In the genomic region with DNA sequence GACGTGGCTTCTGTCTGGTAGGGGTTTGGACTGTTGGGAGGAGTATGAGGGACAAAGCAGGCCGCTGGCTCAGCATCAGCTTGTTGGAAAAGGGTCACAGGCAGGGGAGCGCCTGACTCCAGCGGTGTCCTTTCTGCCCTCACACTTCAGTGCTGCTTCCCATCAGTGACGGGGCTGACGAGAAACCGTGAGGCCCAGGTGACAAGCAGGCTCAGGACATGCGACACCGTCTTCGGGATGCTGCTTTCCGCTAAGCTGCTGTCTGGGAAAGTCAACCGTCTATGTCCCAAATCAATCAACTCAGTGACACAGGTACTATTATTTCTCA, we compare ENCODE assay signal across 18 cellular contexts.
DNase-seq lines count a peak whose midpoint lies in the region; ATAC-seq and TF ChIP-seq lines count a peak whose summit lies in the region.
"Had no signal": no experiment of that assay in that cellular context is flagged by ENCODE, and none has a peak within 500 bp of the region (broad histone marks: within the 10 kb centered on the region; RNA-seq: fewer than 3 reads in every experiment).

No MANE protein-coding gene starts in this region.

- H3K36me3 ChIP-seq in IMR-90 (ENCODE audit: control insufficient read depth, insufficient read depth, low read length): peaks cover 44% of the 10 kb centered on the region

- CTCF ChIA-PET in activated CD4-positive, alpha-beta memory T cell treated with anti-CD3 and anti-CD28 coated beads, Interleukin-2, amount 10 ng/mL, durations not matched to agents 7 days and 5 days (lab: Charles Lee): interaction anchor here (1.4 kb wide), 1 partner anchor 33 kb away, joined by 4 read pairs; no protein-coding TSS in a partner anchor
- CTCF ChIA-PET in activated CD4-positive, alpha-beta memory T cell treated with anti-CD3 and anti-CD28 coated beads for 36 hours (lab: Charles Lee): interaction anchor here (1.5 kb wide), 1 partner anchor 32 kb away, joined by 3 read pairs; no protein-coding TSS in a partner anchor
- CTCF ChIA-PET in IMR-90 (lab: Yijun Ruan, JAX): no interaction called here

- WGBS in IMR-90 (ENCODE audit: extremely low coverage in 2 of 2, insufficient read length in 1 of 2), 2 experiments: no CpG with 5 or more reads among the region's 12 CpGs

- H4K20me1 ChIP-seq in IMR-90 (ENCODE audit: insufficient read depth, low read length): no peaks in the 10 kb centered on the region

- H3K23ac ChIP-seq in IMR-90 (ENCODE audit: low read depth, low read length): no peak overlapping the region

- no peaks in the 10 kb centered on the region for H3K9me3 Mint-ChIP-seq in activated CD4-positive, alpha-beta memory T cell treated with anti-CD3 and anti-CD28 coated beads, Interleukin-2, amount 10 ng/mL, durations not matched to agents 7 days and 5 days
- no peaks in the 10 kb centered on the region for H3K9me3 Mint-ChIP-seq in activated CD4-positive, alpha-beta memory T cell treated with anti-CD3 and anti-CD28 coated beads for 36 hours
- H3K9me3 Mint-ChIP-seq in stimulated activated naive B cell treated with anti-CD40 and anti-IgM and Interleukin-4, amounts not matched to agents 10 μg/mL and 1 μg/mL and 100 μg/mL, for 72 hours: peaks cover 0 to 4% of the 10 kb centered on the region in 2 donors
- H3K9me3 Mint-ChIP-seq: HFFc6 had no signal

- H3K27me3 ChIP-seq in IMR-90 (ENCODE audit: control insufficient read depth, insufficient read depth, low read length): no peaks in the 10 kb centered on the region
- H3K27me3 ChIP-seq: MG63, SJSA1 had no signal

- H3K4ac ChIP-seq in IMR-90 (ENCODE audit: low read depth, low read length): no peak overlapping the region

- no peak overlapping the region for H3K4me2 ChIP-seq in IMR-90 (ENCODE audit: low read depth, low read length)

- no peak for TF ChIP-seq RAD21 in IMR-90 (IDR thresholded peaks at IDR 0.05; ENCODE audit: low read length)

- H4K8ac ChIP-seq in IMR-90 (ENCODE audit: low read depth in 2 of 2, low read length in 2 of 2): no peak overlapping the region

- intact Hi-C loops in activated CD4-positive, alpha-beta memory T cell treated with anti-CD3 and anti-CD28 coated beads for 36 hours (cut with micrococcal nuclease): no loop called here
- intact Hi-C loops in IMR-90 (cut with micrococcal nuclease): no loop called here

- POLR2A ChIA-PET in activated CD4-positive, alpha-beta memory T cell treated with anti-CD3 and anti-CD28 coated beads, Interleukin-2, amount 10 ng/mL, durations not matched to agents 7 days and 5 days (lab: Charles Lee): no interaction called here
- POLR2A ChIA-PET in activated CD4-positive, alpha-beta memory T cell treated with anti-CD3 and anti-CD28 coated beads for 36 hours (lab: Charles Lee): no interaction called here
- POLR2A ChIA-PET in IMR-90 (lab: Charles Lee; ENCODE audit: unreplicated experiment): no interaction called here

- peaks cover 5% of the 10 kb centered on the region for H3K4me1 ChIP-seq in IMR-90 (ENCODE audit: control insufficient read depth, insufficient read depth, low read length)
- H3K4me1 ChIP-seq: SJSA1 had no signal

- no peak overlapping the region for H4K5ac ChIP-seq in IMR-90 (ENCODE audit: low read depth, low read length)

- H2AK5ac ChIP-seq in IMR-90 (ENCODE audit: low read depth, low read length): no peak overlapping the region

- dilution Hi-C loops in IMR-90 (cut with HindIII; ENCODE audit: low sequenced_read_pairs, unreplicated experiment): no loop called here

- H2BK5ac ChIP-seq in IMR-90 (ENCODE audit: low read depth, low read length, poor library complexity, severe bottlenecking): no peak overlapping the region

- no peak overlapping the region for H4K91ac ChIP-seq in IMR-90 (ENCODE audit: insufficient read depth, low read depth, low read length)

- peaks cover 12% of the 10 kb centered on the region for H3K36me3 Mint-ChIP-seq in activated CD4-positive, alpha-beta memory T cell treated with anti-CD3 and anti-CD28 coated beads, Interleukin-2, amount 10 ng/mL, durations not matched to agents 7 days and 5 days (ENCODE audit: low read depth)
- H3K36me3 Mint-ChIP-seq in activated CD4-positive, alpha-beta memory T cell treated with anti-CD3 and anti-CD28 coated beads for 36 hours: peaks cover 8% of the 10 kb centered on the region
- peaks cover 54 to 66% of the 10 kb centered on the region in 2 donors for H3K36me3 Mint-ChIP-seq in stimulated activated naive B cell treated with anti-CD40 and anti-IgM and Interleukin-4, amounts not matched to agents 10 μg/mL and 1 μg/mL and 100 μg/mL, for 72 hours

- BruUV-seq in IMR-90 (replicated peaks; lab: Mats Ljungman, UMichigan): TSS peak; percentile 80

- no peak overlapping the region for H3K9ac ChIP-seq in IMR-90 (ENCODE audit: low read depth, low read length)

- in situ Hi-C loops in IMR-90 (cut with MboI; ENCODE audit: low sequenced_read_pairs): no loop called here

- no peak overlapping the region for H3K4me3 Mint-ChIP-seq in activated CD4-positive, alpha-beta memory T cell treated with anti-CD3 and anti-CD28 coated beads, Interleukin-2, amount 10 ng/mL, durations not matched to agents 7 days and 5 days
- H3K4me3 Mint-ChIP-seq in activated CD4-positive, alpha-beta memory T cell treated with anti-CD3 and anti-CD28 coated beads for 36 hours: no peak overlapping the region
- H3K4me3 Mint-ChIP-seq in stimulated activated naive B cell treated with anti-CD40 and anti-IgM and Interleukin-4, amounts not matched to agents 10 μg/mL and 1 μg/mL and 100 μg/mL, for 72 hours: no peak overlapping the region
- H3K4me3 Mint-ChIP-seq: HFFc6 had no signal

- H3K79me1 ChIP-seq in IMR-90 (ENCODE audit: low read depth in 1 of 2, low read length in 2 of 2): no peaks in the 10 kb centered on the region; a peak in 1 of 4 replicates

- no peak overlapping the region for H3K18ac ChIP-seq in IMR-90 (ENCODE audit: low read depth, low read length)

- H3K9me3 ChIP-seq in IMR-90 (ENCODE audit: control insufficient read depth, insufficient read depth, low read length): no peaks in the 10 kb centered on the region
- H3K9me3 ChIP-seq: MG63, SJSA1 had no signal

- ATAC-seq in IMR-90 (ENCODE audit: low read depth): no peak
- ATAC-seq in left lobe of liver: no peak
- ATAC-seq in stimulated activated naive B cell treated with anti-CD40 and anti-IgM and Interleukin-4, amounts not matched to agents 10 μg/mL and 1 μg/mL and 100 μg/mL, for 72 hours (replicated peaks): no peak
- no peak for ATAC-seq in HG03520 (IDR thresholded peaks at IDR 0.05; ENCODE audit: unreplicated experiment)

- H2BK120ac ChIP-seq in IMR-90 (ENCODE audit: low read depth, low read length): no peak overlapping the region

- H2BK15ac ChIP-seq in IMR-90 (ENCODE audit: low read depth, low read length): no peak overlapping the region

- H3K14ac ChIP-seq in IMR-90 (replicated peaks; ENCODE audit: low read depth, low read length): no peak overlapping the region

- peak; percentile 8 for DNase-seq in activated CD4-positive, alpha-beta memory T cell treated with anti-CD3 and anti-CD28 coated beads, Interleukin-2, amount 10 ng/mL, durations not matched to agents 7 days and 5 days
- no peak for DNase-seq in activated CD4-positive, alpha-beta memory T cell treated with anti-CD3 and anti-CD28 coated beads for 36 hours
- DNase-seq in IMR-90 (no peak), left lobe of liver (ENCODE audit: low spot score) (peak; percentile 33), dedifferentiated amniotic fluid mesenchymal stem cell (ENCODE audit: extremely low spot score) (no peak), GM19240 (ENCODE audit: insufficient read length, low spot score) (no peak)
- no peak for DNase-seq in stimulated activated naive B cell treated with anti-CD40 and anti-IgM and Interleukin-4, amounts not matched to agents 10 μg/mL and 1 μg/mL and 100 μg/mL, for 72 hours
- DNase-seq: GF-D8, HFFc6, MG63, NCI-H1092, NCI-H146, NCI-H2081, NCI-H524, RPMI8226 had no signal

- H3K9me1 ChIP-seq in IMR-90 (ENCODE audit: insufficient read depth, low read length): no peaks in the 10 kb centered on the region; the same call in 1 of the 2 replicates

- H3K56ac ChIP-seq in IMR-90 (ENCODE audit: extremely low read depth, insufficient read depth, low read length): no peak overlapping the region

- no peak overlapping the region for H2AK9ac ChIP-seq in IMR-90 (replicated peaks; ENCODE audit: low read depth, low read length, poor library complexity)

- H3K27me3 Mint-ChIP-seq in activated CD4-positive, alpha-beta memory T cell treated with anti-CD3 and anti-CD28 coated beads, Interleukin-2, amount 10 ng/mL, durations not matched to agents 7 days and 5 days: no peaks in the 10 kb centered on the region
- H3K27me3 Mint-ChIP-seq in activated CD4-positive, alpha-beta memory T cell treated with anti-CD3 and anti-CD28 coated beads for 36 hours: no peaks in the 10 kb centered on the region
- no peaks in the 10 kb centered on the region for H3K27me3 Mint-ChIP-seq in stimulated activated naive B cell treated with anti-CD40 and anti-IgM and Interleukin-4, amounts not matched to agents 10 μg/mL and 1 μg/mL and 100 μg/mL, for 72 hours

- no peak for TF ChIP-seq POLR2A in IMR-90 (IDR thresholded peaks at IDR 0.05; ENCODE audit: low read depth, low read length)

- no peak overlapping the region for H3K27ac Mint-ChIP-seq in activated CD4-positive, alpha-beta memory T cell treated with anti-CD3 and anti-CD28 coated beads, Interleukin-2, amount 10 ng/mL, durations not matched to agents 7 days and 5 days
- H3K27ac Mint-ChIP-seq in activated CD4-positive, alpha-beta memory T cell treated with anti-CD3 and anti-CD28 coated beads for 36 hours: no peak overlapping the region
- H3K27ac Mint-ChIP-seq in stimulated activated naive B cell treated with anti-CD40 and anti-IgM and Interleukin-4, amounts not matched to agents 10 μg/mL and 1 μg/mL and 100 μg/mL, for 72 hours: peak overlapping the region; percentile 71
- H3K27ac Mint-ChIP-seq: HFFc6 had no signal

- no peak for TF ChIP-seq CTCF in IMR-90 (conservative IDR thresholded peaks at IDR 0.05; ENCODE audit: low read depth, low read length)

- H3K27ac ChIP-seq in IMR-90 (ENCODE audit: insufficient read depth, low read length): no peak overlapping the region
- H3K27ac ChIP-seq: C4-2B, SJSA1 had no signal

- no peaks in the 10 kb centered on the region for H3K4me1 Mint-ChIP-seq in activated CD4-positive, alpha-beta memory T cell treated with anti-CD3 and anti-CD28 coated beads, Interleukin-2, amount 10 ng/mL, durations not matched to agents 7 days and 5 days
- H3K4me1 Mint-ChIP-seq in activated CD4-positive, alpha-beta memory T cell treated with anti-CD3 and anti-CD28 coated beads for 36 hours (ENCODE audit: low read depth): no peaks in the 10 kb centered on the region
- H3K4me1 Mint-ChIP-seq in stimulated activated naive B cell treated with anti-CD40 and anti-IgM and Interleukin-4, amounts not matched to agents 10 μg/mL and 1 μg/mL and 100 μg/mL, for 72 hours: peaks cover 0 to 16% of the 10 kb centered on the region in 2 donors

- H2BK20ac ChIP-seq in IMR-90 (ENCODE audit: low read depth, low read length): no peak overlapping the region

- H3K4me3 ChIP-seq in IMR-90 (ENCODE audit: insufficient read depth, low read depth, low read length): no peak overlapping the region
- H3K4me3 ChIP-seq: MG63, SJSA1 had no signal

- H2AFZ ChIP-seq in IMR-90 (replicated peaks; ENCODE audit: low read length, poor library complexity): no peak overlapping the region

TF ChIP-seq in IMR-90, 13 proteins besides CTCF, POLR2A, EP300 and RAD21 (continues in another document):
- no peak for TF ChIP-seq MAFK (IDR thresholded peaks at IDR 0.05; ENCODE audit: low read depth, low read length)
- no peak for TF ChIP-seq SMC3 (IDR thresholded peaks at IDR 0.05; ENCODE audit: low read depth, low read length)

Comparison
In these comparisons a context has a peak if more than half of its experiments do, and no peak if none do; other contexts are left out.
1. DNase-seq: peak in activated CD4-positive, alpha-beta memory T cell treated with anti-CD3 and anti-CD28 coated beads, Interleukin-2, amount 10 ng/mL, durations not matched to agents 7 days and 5 days (single experiment) and left lobe of liver (single experiment); none in activated CD4-positive, alpha-beta memory T cell treated with anti-CD3 and anti-CD28 coated beads for 36 hours (single experiment), IMR-90 (single experiment), stimulated activated naive B cell treated with anti-CD40 and anti-IgM and Interleukin-4, amounts not matched to agents 10 μg/mL and 1 μg/mL and 100 μg/mL, for 72 hours (single experiment), dedifferentiated amniotic fluid mesenchymal stem cell (single experiment) and GM19240 (single experiment).